Comparison of ENCODE assay signal across 13 cellular contexts in the genomic region with DNA sequence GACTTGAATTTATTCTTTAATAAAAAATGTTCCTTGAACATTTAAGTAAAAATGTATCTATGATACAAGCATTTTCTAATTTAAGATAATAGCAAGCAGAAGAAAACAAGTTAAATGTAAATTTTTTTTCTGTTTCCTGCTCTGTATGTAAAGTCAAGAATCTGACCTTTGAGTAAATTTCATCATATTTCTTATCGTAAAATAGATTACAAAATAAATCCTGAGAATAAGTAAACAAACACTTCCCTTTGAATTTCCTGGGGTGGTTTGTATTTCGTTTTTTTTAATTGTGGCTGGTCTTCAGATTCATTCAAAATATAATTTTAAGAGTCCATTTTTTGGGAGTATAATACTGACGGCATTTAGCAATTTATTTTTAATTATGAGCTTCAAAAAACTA.
DNase-seq lines count a peak whose midpoint lies in the region; ATAC-seq and TF ChIP-seq lines count a peak whose summit lies in the region.
"Had no signal": no experiment of that assay in that cellular context is flagged by ENCODE, and none has a peak within 500 bp of the region (broad histone marks: within the 10 kb centered on the region; RNA-seq: fewer than 3 reads in every experiment).

No MANE protein-coding gene starts in this region.

- no peak overlapping the region for H2BK5ac ChIP-seq in neuronal stem cell (ENCODE audit: low read length)

- no peak overlapping the region for H2BK120ac ChIP-seq in neuronal stem cell (ENCODE audit: low read depth, low read length)

- no peak overlapping the region for H2BK12ac ChIP-seq in neuronal stem cell (ENCODE audit: low read length)

- ATAC-seq in left cardiac atrium (no peak), upper lobe of right lung (no peak)

- H4K20me1 ChIP-seq in osteoblast (ENCODE audit: insufficient read depth, low read length): peaks cover 9% of the 10 kb centered on the region

- TF ChIP-seq RAD21 in liver (IDR thresholded peaks at IDR 0.05): no peak

- no peak overlapping the region for H3K4ac ChIP-seq in neuronal stem cell (ENCODE audit: low read length)

- 16% methylated on average over 3 of the region's 3 CpGs for WGBS in liver
- WGBS in neuronal stem cell (ENCODE audit: extremely low coverage in 2 of 2, insufficient read length in 2 of 2, insufficient replicate concordance in 1 of 2), 2 donors: no CpG with 5 or more reads among the region's 3 CpGs

- H2AFZ ChIP-seq in neuronal stem cell (ENCODE audit: low read length) (no peak overlapping the region), osteoblast (ENCODE audit: low read length) (no peak overlapping the region)

- no peak overlapping the region for H2BK15ac ChIP-seq in neuronal stem cell (ENCODE audit: low read length)

- intact Hi-C loops in left ventricle myocardium inferior (cut with micrococcal nuclease) (no loop called here), left cardiac atrium (cut with DNase I) (no loop called here), colonic mucosa (cut with DNase I) (no loop called here), upper lobe of right lung (cut with DNase I) (no loop called here)

- H3K18ac ChIP-seq in neuronal stem cell (ENCODE audit: low read length): no peak overlapping the region

- no peak for DNase-seq in left ventricle myocardium inferior
- DNase-seq in left cardiac atrium: no peak
- DNase-seq in colonic mucosa: no peak
- no peak for DNase-seq in upper lobe of right lung
- no peak for DNase-seq in neuronal stem cell (ENCODE audit: low spot score)
- DNase-seq in osteoblast (ENCODE audit: insufficient read length, low spot score, missing footprints): no peak
- no peak for DNase-seq in stimulated activated CD4-positive, alpha-beta T cell treated with anti-CD3 and anti-CD28 coated beads, Interleukin-2, amount 100 ng/mL, for 24 hours
- DNase-seq: C1 segment of cervical spinal cord, COR-L47, H9, NCI-H1092, NCI-H1694 had no signal

- H3K4me1 ChIP-seq in left ventricle myocardium inferior: peaks cover 32% of the 10 kb centered on the region
- no peaks in the 10 kb centered on the region for H3K4me1 ChIP-seq in colonic mucosa
- H3K4me1 ChIP-seq in liver (ENCODE audit: control insufficient read depth in 4 of 4, insufficient read depth in 4 of 4, low read length in 3 of 4): peaks cover 9 to 23% (median 14%) of the 10 kb centered on the region in 4 donors
- H3K4me1 ChIP-seq in upper lobe of right lung: peaks cover 29% of the 10 kb centered on the region
- peaks cover 1 to 12% of the 10 kb centered on the region in 2 donors for H3K4me1 ChIP-seq in neuronal stem cell (ENCODE audit: control insufficient read depth in 2 of 2, insufficient read depth in 1 of 2, low read depth in 1 of 2, low read length in 2 of 2)
- no peaks in the 10 kb centered on the region for H3K4me1 ChIP-seq in osteoblast (ENCODE audit: insufficient read depth, low read length)

- H3K4me3 ChIP-seq in left ventricle myocardium inferior: no peak overlapping the region
- no peak overlapping the region for H3K4me3 ChIP-seq in colonic mucosa
- no peak overlapping the region for H3K4me3 ChIP-seq in liver (ENCODE audit: low read depth in 1 of 3, low read length in 3 of 3)
- no peak overlapping the region for H3K4me3 ChIP-seq in upper lobe of right lung
- H3K4me3 ChIP-seq in neuronal stem cell (ENCODE audit: low read length in 2 of 2): no peak overlapping the region
- no peak overlapping the region for H3K4me3 ChIP-seq in osteoblast (ENCODE audit: insufficient read depth, low read length)

- H2AK5ac ChIP-seq in neuronal stem cell (ENCODE audit: low read depth, low read length): no peak overlapping the region

- H3K36me3 ChIP-seq in left ventricle myocardium inferior: no peaks in the 10 kb centered on the region
- no peaks in the 10 kb centered on the region for H3K36me3 ChIP-seq in colonic mucosa
- H3K36me3 ChIP-seq in liver (ENCODE audit: control insufficient read depth in 4 of 4, insufficient read depth in 3 of 4, low read depth in 1 of 4, low read length in 3 of 4): no peaks in the 10 kb centered on the region
- H3K36me3 ChIP-seq in upper lobe of right lung: no peaks in the 10 kb centered on the region
- no peaks in the 10 kb centered on the region for H3K36me3 ChIP-seq in neuronal stem cell (replicated peaks in 1 of 2; ENCODE audit: control insufficient read depth in 2 of 2, insufficient read depth in 2 of 2, low read length in 2 of 2)
- no peaks in the 10 kb centered on the region for H3K36me3 ChIP-seq in osteoblast (ENCODE audit: insufficient read depth, low read length)

- no peak overlapping the region for H4K8ac ChIP-seq in neuronal stem cell (ENCODE audit: low read depth, low read length)

- no peak overlapping the region for H3K14ac ChIP-seq in neuronal stem cell (ENCODE audit: low read length)

- TF ChIP-seq CTCF in left ventricle myocardium inferior (IDR thresholded peaks at IDR 0.05; ENCODE audit: borderline replicate concordance) (no peak), colonic mucosa (IDR thresholded peaks at IDR 0.05) (no peak), liver (IDR thresholded peaks at IDR 0.05; ENCODE audit: low read depth, low read length, missing input control) (no peak), upper lobe of right lung (IDR thresholded peaks at IDR 0.05) (no peak), osteoblast (IDR thresholded peaks at IDR 0.05; ENCODE audit: extremely low read depth, low read depth, low read length) (no peak)

- no peak overlapping the region for H3K9ac ChIP-seq in colonic mucosa (ENCODE audit: low read depth in 2 of 2, low read length in 2 of 2)
- no peak overlapping the region for H3K9ac ChIP-seq in liver (ENCODE audit: low read depth in 1 of 2, low read length in 2 of 2)
- no peak overlapping the region for H3K9ac ChIP-seq in neuronal stem cell (ENCODE audit: low read depth, low read length, poor library complexity)

- H3K9me3 ChIP-seq in left ventricle myocardium inferior (replicated peaks) (no peaks in the 10 kb centered on the region), colonic mucosa (no peaks in the 10 kb centered on the region), liver (ENCODE audit: control insufficient read depth in 4 of 4, low read length in 3 of 4) (no peaks in the 10 kb centered on the region), upper lobe of right lung (no peaks in the 10 kb centered on the region), neuronal stem cell (replicated peaks in 1 of 2; ENCODE audit: control insufficient read depth in 2 of 2, insufficient read depth in 1 of 2, low read depth in 1 of 2, low read length in 2 of 2) (peaks cover 0 to 4% of the 10 kb centered on the region in 2 donors), osteoblast (ENCODE audit: low read depth, low read length) (no peaks in the 10 kb centered on the region)

- H4K91ac ChIP-seq in neuronal stem cell (ENCODE audit: low read depth, low read length, poor library complexity): no peak overlapping the region

- peaks cover 2% of the 10 kb centered on the region for H3K79me2 ChIP-seq in osteoblast (ENCODE audit: insufficient read depth, low read length)

- peaks cover 2% of the 10 kb centered on the region for H3K79me1 ChIP-seq in neuronal stem cell (ENCODE audit: low read depth, low read length)

- no peak overlapping the region for H3K4me2 ChIP-seq in neuronal stem cell (ENCODE audit: insufficient read depth, low read length, poor library complexity, severe bottlenecking)
- H3K4me2 ChIP-seq in osteoblast (ENCODE audit: insufficient read depth, low read length): no peak overlapping the region

- no peak overlapping the region for H3K23ac ChIP-seq in neuronal stem cell (ENCODE audit: low read depth, low read length, poor library complexity)

- H3K27ac ChIP-seq in left ventricle myocardium inferior (replicated peaks) (peak overlapping the region; percentile 60), colonic mucosa (peak overlapping the region; percentile 62), liver (ENCODE audit: low read depth in 1 of 2, low read length in 2 of 2) (peak overlapping the region; percentile 60 to 92), upper lobe of right lung (peak overlapping the region; percentile 55), neuronal stem cell (replicated peaks; ENCODE audit: low read length) (no peak overlapping the region), osteoblast (ENCODE audit: low read depth, low read length) (no peak overlapping the region)

- H3K27me3 ChIP-seq in left ventricle myocardium inferior (ENCODE audit: low read depth) (no peaks in the 10 kb centered on the region), colonic mucosa (no peaks in the 10 kb centered on the region), liver (ENCODE audit: control insufficient read depth in 4 of 4, insufficient read depth in 4 of 4, low read length in 3 of 4) (no peaks in the 10 kb centered on the region), upper lobe of right lung (no peaks in the 10 kb centered on the region), neuronal stem cell (ENCODE audit: control insufficient read depth in 3 of 3, insufficient read depth in 3 of 3, low read depth in 1 of 3, low read length in 3 of 3) (no peaks in the 10 kb centered on the region), osteoblast (ENCODE audit: insufficient read depth, low read length) (no peaks in the 10 kb centered on the region)

TF ChIP-seq in liver, 16 proteins besides CTCF, POLR2A, EP300 and RAD21:
- peak in 1 of 2 donors; percentile 27 for TF ChIP-seq RXRA (IDR thresholded peaks at IDR 0.05)
- TF ChIP-seq FOXA2 (IDR thresholded peaks at IDR 0.05): no peak
- TF ChIP-seq NR2F2 (IDR thresholded peaks at IDR 0.05): peak; percentile 34
- TF ChIP-seq GABPA (IDR thresholded peaks at IDR 0.05 in 1 of 2, conservative IDR thresholded peaks at IDR 0.05 in 1 of 2): no peak
- TF ChIP-seq HNF4A (conservative IDR thresholded peaks at IDR 0.05): peak; percentile 62 to 66

Comparison
In these comparisons a context has a peak if more than half of its experiments do, and no peak if none do; other contexts are left out.
1. H3K27ac ChIP-seq: peak in left ventricle myocardium inferior (single experiment), colonic mucosa (single experiment), liver (2 of 2) and upper lobe of right lung (single experiment); none in neuronal stem cell (single experiment) and osteoblast (single experiment).